Comparison of ENCODE assay signal across 10 cellular contexts in genomic region chr22:20526628-20527355, GRCh38. TPM values are rescaled to one million over a fixed set of nuclear protein-coding genes. Genes with fewer than 3 reads are reported as not detected.
DNase-seq lines count a peak whose midpoint lies in the region; ATAC-seq lines count a peak whose summit lies in the region.
"Had no signal": no experiment of that assay in that cellular context is flagged by ENCODE, and none has a peak within 500 bp of the region (broad histone marks: within the 10 kb centered on the region; RNA-seq: fewer than 3 reads in every experiment).

No MANE protein-coding gene starts in this region.

- no peaks in the 10 kb centered on the region for H3K9me3 Mint-ChIP-seq in activated naive CD4-positive, alpha-beta T cell treated with anti-CD3 and anti-CD28 coated beads, Interleukin-2, amount 10 ng/mL, durations not matched to agents 7 days and 5 days
- H3K9me3 Mint-ChIP-seq in stimulated activated effector memory CD8-positive, alpha-beta T cell treated with anti-CD3 and anti-CD28 coated beads, Interleukin-12 subunit alpha, Interleukin-12 subunit beta, amount 100 ng/mL, for 72 hours = no peaks in the 10 kb centered on the region
- H3K9me3 Mint-ChIP-seq: activated B cell treated with CpG ODN at 0.5 μM for 24 hours had no signal

- CTCF ChIA-PET in activated naive CD4-positive, alpha-beta T cell treated with anti-CD3 and anti-CD28 coated beads, Interleukin-2, amount 10 ng/mL, durations not matched to agents 7 days and 5 days (lab: Charles Lee) = interaction anchor here (1.9 kb wide), 1 partner anchor 11 kb away, joined by 7 read pairs; no protein-coding TSS in a partner anchor

- no peak overlapping the region for H3K4me3 Mint-ChIP-seq in activated naive CD4-positive, alpha-beta T cell treated with anti-CD3 and anti-CD28 coated beads, Interleukin-2, amount 10 ng/mL, durations not matched to agents 7 days and 5 days
- H3K4me3 Mint-ChIP-seq in stimulated activated effector memory CD8-positive, alpha-beta T cell treated with anti-CD3 and anti-CD28 coated beads, Interleukin-12 subunit alpha, Interleukin-12 subunit beta, amount 100 ng/mL, for 72 hours = no peak overlapping the region
- H3K4me3 Mint-ChIP-seq: activated B cell treated with CpG ODN at 0.5 μM for 24 hours had no signal

- H3K27me3 Mint-ChIP-seq in activated naive CD4-positive, alpha-beta T cell treated with anti-CD3 and anti-CD28 coated beads, Interleukin-2, amount 10 ng/mL, durations not matched to agents 7 days and 5 days = no peaks in the 10 kb centered on the region
- H3K27me3 Mint-ChIP-seq: activated B cell treated with CpG ODN at 0.5 μM for 24 hours had no signal

- no peak for DNase-seq in activated naive CD4-positive, alpha-beta T cell treated with anti-CD3 and anti-CD28 coated beads, Interleukin-2, amount 10 ng/mL, durations not matched to agents 7 days and 5 days
- no peak for DNase-seq in activated naive CD4-positive, alpha-beta T cell treated with anti-CD3 and anti-CD28 coated beads, Interleukin-2, amount 50 U/mL, for 16 hours
- DNase-seq in SW 1271 (lab: John Stamatoyannopoulos, UW) = peak; percentile 76 to 83
- peak; percentile 62 for DNase-seq in fibroblast of peridontal ligament (ENCODE audit: extremely low read depth)
- no peak for DNase-seq in stimulated activated effector memory CD8-positive, alpha-beta T cell treated with anti-CD3 and anti-CD28 coated beads, Interleukin-12 subunit alpha, Interleukin-12 subunit beta, amount 100 ng/mL, for 72 hours (ENCODE audit: low spot score in 2 of 2)
- DNase-seq in globus pallidus (ENCODE audit: low spot score) = no peak
- no peak for DNase-seq in SK-N-DZ (ENCODE audit: low spot score)
- DNase-seq: activated B cell treated with CpG ODN at 0.5 μM for 24 hours, NCI-H2081 treated with DMSO at 0.1 percent for 48 hours had no signal

- H3K27ac Mint-ChIP-seq in activated naive CD4-positive, alpha-beta T cell treated with anti-CD3 and anti-CD28 coated beads, Interleukin-2, amount 10 ng/mL, durations not matched to agents 7 days and 5 days = peak overlapping the region; percentile 70
- H3K27ac Mint-ChIP-seq in stimulated activated effector memory CD8-positive, alpha-beta T cell treated with anti-CD3 and anti-CD28 coated beads, Interleukin-12 subunit alpha, Interleukin-12 subunit beta, amount 100 ng/mL, for 72 hours = peak overlapping the region; percentile 56
- H3K27ac Mint-ChIP-seq: activated B cell treated with CpG ODN at 0.5 μM for 24 hours had no signal

- H3K36me3 Mint-ChIP-seq in activated naive CD4-positive, alpha-beta T cell treated with anti-CD3 and anti-CD28 coated beads, Interleukin-2, amount 10 ng/mL, durations not matched to agents 7 days and 5 days = peaks cover 44% of the 10 kb centered on the region
- peaks cover 90% of the 10 kb centered on the region for H3K36me3 Mint-ChIP-seq in stimulated activated effector memory CD8-positive, alpha-beta T cell treated with anti-CD3 and anti-CD28 coated beads, Interleukin-12 subunit alpha, Interleukin-12 subunit beta, amount 100 ng/mL, for 72 hours

- ATAC-seq in stimulated activated effector memory CD8-positive, alpha-beta T cell treated with anti-CD3 and anti-CD28 coated beads, Interleukin-12 subunit alpha, Interleukin-12 subunit beta, amount 100 ng/mL, for 72 hours = no peak
- no peak for ATAC-seq in GM18907 (IDR thresholded peaks at IDR 0.05; ENCODE audit: unreplicated experiment)

- H3K4me1 Mint-ChIP-seq in activated naive CD4-positive, alpha-beta T cell treated with anti-CD3 and anti-CD28 coated beads, Interleukin-2, amount 10 ng/mL, durations not matched to agents 7 days and 5 days = peaks cover 65% of the 10 kb centered on the region
- H3K4me1 Mint-ChIP-seq in stimulated activated effector memory CD8-positive, alpha-beta T cell treated with anti-CD3 and anti-CD28 coated beads, Interleukin-12 subunit alpha, Interleukin-12 subunit beta, amount 100 ng/mL, for 72 hours = peaks cover 73% of the 10 kb centered on the region

RNA-seq across cellular contexts. Expression of gene MED15, which starts 19.4 kb away (rescaled TPM):
- 13.0 and 18.5 TPM in 2 replicates for polyA plus RNA-seq in SK-N-DZ (2014; cell fraction: cytosol; rRNA removed)
- 30.5 and 51.8 TPM in 2 replicates for polyA plus RNA-seq in SK-N-DZ (2014; cell fraction: nucleus; rRNA removed)

RNA-seq across cellular contexts. Expression of gene KLHL22, which starts 31.2 kb away (rescaled TPM):
- 32.7 and 36.4 TPM in 2 replicates for polyA plus RNA-seq in SK-N-DZ (2014; cell fraction: cytosol; rRNA removed)
- polyA plus RNA-seq in SK-N-DZ (2014; cell fraction: nucleus; rRNA removed) = 40.3 and 52.4 TPM in 2 replicates

Comparison
In these comparisons a context has a peak if more than half of its experiments do, and no peak if none do; other contexts are left out.
1. DNase-seq: peak in SW 1271 (2 of 2) and fibroblast of peridontal ligament (single experiment); none in activated naive CD4-positive, alpha-beta T cell treated with anti-CD3 and anti-CD28 coated beads, Interleukin-2, amount 10 ng/mL, durations not matched to agents 7 days and 5 days (single experiment), activated naive CD4-positive, alpha-beta T cell treated with anti-CD3 and anti-CD28 coated beads, Interleukin-2, amount 50 U/mL, for 16 hours (single experiment), stimulated activated effector memory CD8-positive, alpha-beta T cell treated with anti-CD3 and anti-CD28 coated beads, Interleukin-12 subunit alpha, Interleukin-12 subunit beta, amount 100 ng/mL, for 72 hours (0 of 2), globus pallidus (single experiment) and SK-N-DZ (single experiment).